In genomic region chr1:234823191-234824176, GRCh38 we compare ENCODE assay signal across 1 cellular context.
A peak's percentile ranks its signal among the peaks of the same experiment; 100 is the strongest.
TF ChIP-seq lines count a peak whose summit lies in the region.

No MANE protein-coding gene starts in this region.

TF ChIP-seq in liver, 16 proteins besides CTCF, POLR2A, EP300 and RAD21 (continued from another document):
- TF ChIP-seq, protein P1, sequence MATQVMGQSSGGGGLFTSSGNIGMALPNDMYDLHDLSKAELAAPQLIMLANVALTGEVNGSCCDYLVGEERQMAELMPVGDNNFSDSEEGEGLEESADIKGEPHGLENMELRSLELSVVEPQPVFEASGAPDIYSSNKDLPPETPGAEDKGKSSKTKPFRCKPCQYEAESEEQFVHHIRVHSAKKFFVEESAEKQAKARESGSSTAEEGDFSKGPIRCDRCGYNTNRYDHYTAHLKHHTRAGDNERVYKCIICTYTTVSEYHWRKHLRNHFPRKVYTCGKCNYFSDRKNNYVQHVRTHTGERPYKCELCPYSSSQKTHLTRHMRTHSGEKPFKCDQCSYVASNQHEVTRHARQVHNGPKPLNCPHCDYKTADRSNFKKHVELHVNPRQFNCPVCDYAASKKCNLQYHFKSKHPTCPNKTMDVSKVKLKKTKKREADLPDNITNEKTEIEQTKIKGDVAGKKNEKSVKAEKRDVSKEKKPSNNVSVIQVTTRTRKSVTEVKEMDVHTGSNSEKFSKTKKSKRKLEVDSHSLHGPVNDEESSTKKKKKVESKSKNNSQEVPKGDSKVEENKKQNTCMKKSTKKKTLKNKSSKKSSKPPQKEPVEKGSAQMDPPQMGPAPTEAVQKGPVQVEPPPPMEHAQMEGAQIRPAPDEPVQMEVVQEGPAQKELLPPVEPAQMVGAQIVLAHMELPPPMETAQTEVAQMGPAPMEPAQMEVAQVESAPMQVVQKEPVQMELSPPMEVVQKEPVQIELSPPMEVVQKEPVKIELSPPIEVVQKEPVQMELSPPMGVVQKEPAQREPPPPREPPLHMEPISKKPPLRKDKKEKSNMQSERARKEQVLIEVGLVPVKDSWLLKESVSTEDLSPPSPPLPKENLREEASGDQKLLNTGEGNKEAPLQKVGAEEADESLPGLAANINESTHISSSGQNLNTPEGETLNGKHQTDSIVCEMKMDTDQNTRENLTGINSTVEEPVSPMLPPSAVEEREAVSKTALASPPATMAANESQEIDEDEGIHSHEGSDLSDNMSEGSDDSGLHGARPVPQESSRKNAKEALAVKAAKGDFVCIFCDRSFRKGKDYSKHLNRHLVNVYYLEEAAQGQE (IDR thresholded peaks at IDR 0.05) = no peak
- TF ChIP-seq HNF4G (IDR thresholded peaks at IDR 0.05) (no peak), JUND (IDR thresholded peaks at IDR 0.05) (no peak), RXRA (IDR thresholded peaks at IDR 0.05) (peak in 1 of 2 donors; percentile 14), EGR1 (IDR thresholded peaks at IDR 0.05; ENCODE audit: low read depth in 2 of 2) (no peak), SP1 (IDR thresholded peaks at IDR 0.05) (no peak), HNF4A (conservative IDR thresholded peaks at IDR 0.05) (peak in 1 of 2 donors; percentile 16), ZBTB33 (IDR thresholded peaks at IDR 0.05) (no peak), YY1 (IDR thresholded peaks at IDR 0.05) (peak; percentile 14), FOXA2 (IDR thresholded peaks at IDR 0.05) (no peak), NR2F2 (IDR thresholded peaks at IDR 0.05) (no peak)
